In genomic region chr16:67428146-67428731, GRCh38 we compare ENCODE assay signal across 7 cellular contexts.
A peak's percentile ranks its signal among the peaks of the same experiment; 100 is the strongest.
DNase-seq lines count a peak whose midpoint lies in the region; TF ChIP-seq lines count a peak whose summit lies in the region.

No MANE protein-coding gene starts in this region.

- H3K36me3 ChIP-seq in iPS DF 6.9 (ENCODE audit: control insufficient read depth, insufficient read depth, low read length) = no peaks in the 10 kb centered on the region

- TF ChIP-seq CTCF in GM12874 (IDR thresholded peaks at IDR 0.05; ENCODE audit: insufficient read depth, low read depth, low read length) = peak; percentile 90

- no CpG with 5 or more reads among the region's 11 CpGs for WGBS in iPS DF 6.9 (ENCODE audit: insufficient coverage, insufficient read length)

- no peaks in the 10 kb centered on the region for H3K27me3 ChIP-seq in iPS DF 6.9 (ENCODE audit: control insufficient read depth, insufficient read depth, low read length)

- H3K27ac ChIP-seq in iPS DF 6.9 (ENCODE audit: low read length) = no peak overlapping the region

- H3K9me3 ChIP-seq in iPS DF 6.9 (ENCODE audit: control insufficient read depth, insufficient read depth, low read length) = no peaks in the 10 kb centered on the region

- DNase-seq in NCI-H1105 (lab: John Stamatoyannopoulos, UW) (peak; percentile 31), T-helper 9 cell (peak; percentile 36), astrocyte of the hippocampus (ENCODE audit: low read depth, low spot score) (peak; percentile 84), iPS DF 6.9 (ENCODE audit: low read depth, low spot score) (peak; percentile 89), kidney glomerular epithelial cell (lab: John Stamatoyannopoulos, UW) (no peak)
- peak; percentile 36 to 51 (median 49) for DNase-seq in stimulated activated CD4-positive, alpha-beta T cell treated with anti-CD3 and anti-CD28 coated beads, Interleukin-12 subunit alpha, Interleukin-12 subunit beta, amount 100 ng/mL, for 48 hours (ENCODE audit: low read depth in 2 of 3, low spot score in 1 of 3)

- no peak overlapping the region for H3K4me3 ChIP-seq in iPS DF 6.9 (ENCODE audit: low read length)

- peaks cover 10% of the 10 kb centered on the region; the same call in 1 of the 2 replicates for H3K4me1 ChIP-seq in iPS DF 6.9 (ENCODE audit: control insufficient read depth, insufficient read depth, low read length)
